ENCODE assay signal across 8 cellular contexts in genomic region chr1:42682739-42683529, GRCh38. TPM values are rescaled to one million over a fixed set of nuclear protein-coding genes. Genes with fewer than 3 reads are reported as not detected.
DNase-seq lines count a peak whose midpoint lies in the region; FAIRE-seq and TF ChIP-seq lines count a peak whose summit lies in the region.

No MANE protein-coding gene starts in this region.

- TF ChIP-seq POLR2A in GM12892 (IDR thresholded peaks at IDR 0.05; ENCODE audit: low read depth, low read length), result peak; percentile 83

- no peak for TF ChIP-seq CTCF in HFF-Myc (IDR thresholded peaks at IDR 0.05; ENCODE audit: low read depth, low read length, missing control alignments)
- TF ChIP-seq CTCF in kidney epithelial cell (IDR thresholded peaks at IDR 0.05; ENCODE audit: insufficient read depth, low read length, poor library complexity, severe bottlenecking), result no peak

- no peaks in the 10 kb centered on the region for H3K36me3 ChIP-seq in kidney epithelial cell (ENCODE audit: control insufficient read depth, insufficient read depth, low read length)

- H3K4me3 ChIP-seq in HFF-Myc (replicated peaks; ENCODE audit: low read depth, low read length) (peak overlapping the region; percentile 92), kidney epithelial cell (ENCODE audit: low read depth, low read length) (peak overlapping the region; percentile 85)

- FAIRE-seq in GM12892 (lab: Jason Lieb, UNC), result no peak

- peak; percentile 56 for DNase-seq in GM12892 (ENCODE audit: insufficient read length)
- DNase-seq in HFF-Myc (ENCODE audit: extremely low read depth, low read depth), result no peak
- DNase-seq in NCI-H1092 (lab: John Stamatoyannopoulos, UW), result peak; percentile 41
- DNase-seq in activated CD4-positive, CD25-positive, alpha-beta regulatory T cell treated with anti-CD3 and anti-CD28 coated beads, Interleukin-2, amount 50 U/mL, for 16 hours (ENCODE audit: low read depth, low spot score), result peak; percentile 28
- DNase-seq in cerebellar cortex (ENCODE audit: low spot score), result peak; percentile 26
- no peak for DNase-seq in kidney epithelial cell (ENCODE audit: low read depth)
- peak; percentile 33 to 42 for DNase-seq in stimulated activated CD4-positive, alpha-beta T cell treated with anti-CD3 and anti-CD28 coated beads, Interleukin-15, amount 100 ng/mL, for 48 hours (ENCODE audit: low read depth in 2 of 2)
- DNase-seq in SHP77 treated with DMSO at 0.1 percent for 48 hours (lab: John Stamatoyannopoulos, UW), result no peak

- H3K27me3 ChIP-seq in kidney epithelial cell (ENCODE audit: control insufficient read depth, insufficient read depth, low read length), result no peaks in the 10 kb centered on the region

RNA-seq across cellular contexts. Expression of gene YBX1, which starts 0.7 kb away (rescaled TPM):
- polyA plus RNA-seq in GM12892 (2012; ENCODE audit: missing spikeins), result 1,144 TPM
- 894 and 938 TPM in 2 replicates for total RNA-seq in kidney epithelial cell

RNA-seq across cellular contexts. Expression of gene PPIH, which starts 24.7 kb away (rescaled TPM):
- polyA plus RNA-seq in GM12892 (2012; ENCODE audit: missing spikeins), result 79.5 TPM
- total RNA-seq in kidney epithelial cell, result 33.1 and 43.7 TPM in 2 replicates

RNA-seq across cellular contexts. Expression of gene CLDN19, which starts 57.1 kb away (rescaled TPM):
- polyA plus RNA-seq in GM12892 (2012; ENCODE audit: missing spikeins), result not detected
- 0.08 and 2.5 TPM in 2 replicates for total RNA-seq in kidney epithelial cell

Comparison
In these comparisons a context has a peak if more than half of its experiments do, and no peak if none do; other contexts are left out.
1. DNase-seq: peak in GM12892 (single experiment), NCI-H1092 (single experiment), activated CD4-positive, CD25-positive, alpha-beta regulatory T cell treated with anti-CD3 and anti-CD28 coated beads, Interleukin-2, amount 50 U/mL, for 16 hours (single experiment), cerebellar cortex (single experiment) and stimulated activated CD4-positive, alpha-beta T cell treated with anti-CD3 and anti-CD28 coated beads, Interleukin-15, amount 100 ng/mL, for 48 hours (2 of 2); none in HFF-Myc (single experiment), kidney epithelial cell (single experiment) and SHP77 treated with DMSO at 0.1 percent for 48 hours (single experiment).